18 cellular contexts compared by ENCODE assay signal in the genomic region with DNA sequence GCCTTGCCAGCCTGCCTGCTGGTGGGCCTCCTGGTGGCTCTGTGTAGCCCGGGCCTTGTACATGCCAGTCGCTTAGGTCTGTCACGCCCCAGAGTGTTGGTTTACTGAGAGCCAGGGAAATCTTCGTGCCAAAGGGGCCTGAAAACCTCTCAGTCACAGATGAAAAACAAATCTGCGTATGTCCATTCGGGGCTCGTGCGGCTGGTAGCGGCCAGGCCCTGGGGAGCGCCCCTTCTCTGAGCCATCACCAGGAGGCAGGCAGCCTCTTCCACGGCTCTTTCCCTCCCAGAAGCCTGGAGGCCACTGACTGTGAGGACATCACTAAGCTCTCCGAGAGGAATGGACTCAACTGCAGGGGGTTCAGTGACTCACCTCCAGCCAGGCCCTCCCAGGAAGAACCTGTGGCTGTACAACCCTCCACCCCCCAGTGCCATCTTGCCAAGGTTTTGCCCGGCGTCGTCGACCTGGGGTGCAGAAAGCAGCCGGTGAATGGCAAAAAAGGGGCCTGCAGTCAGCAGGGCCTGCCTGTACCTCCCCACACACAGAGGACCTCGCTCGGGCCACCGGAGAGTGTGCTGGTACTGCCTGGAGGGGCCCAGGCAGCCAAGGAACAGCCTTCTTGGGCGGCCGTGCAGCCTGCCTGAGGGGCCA.
DNase-seq lines count a peak whose midpoint lies in the region; ATAC-seq, FAIRE-seq and TF ChIP-seq lines count a peak whose summit lies in the region.
"Had no signal": no experiment of that assay in that cellular context is flagged by ENCODE, and none has a peak within 500 bp of the region (broad histone marks: within the 10 kb centered on the region; RNA-seq: fewer than 3 reads in every experiment).

No MANE protein-coding gene starts in this region.

- no peak overlapping the region for H3K4me3 Mint-ChIP-seq in activated T-cell treated with anti-CD3 and anti-CD28 coated beads, Interleukin-2, amount 50 U/mL, for 72 hours
- H3K4me3 Mint-ChIP-seq: activated naive CD4-positive, alpha-beta T cell treated with anti-CD3 and anti-CD28 coated beads, Interleukin-2, amount 50 U/mL, for 24 hours; natural killer cell treated with Interleukin-12 subunit alpha and Interleukin-12 subunit beta and Interleukin-15 and Interleukin-18, amount 100 ng/mL, for 72 hours; stimulated activated memory B cell treated with anti-CD40 and anti-IgM and Interleukin-4, amounts not matched to agents 10 μg/mL and 1 μg/mL and 100 μg/mL, for 72 hours had no signal

- POLR2A ChIA-PET in HepG2 (lab: Yijun Ruan, JAX), result interaction anchor here (0.8 to 1.5 kb wide), 4 partner anchors 78 to 241 kb away, joined by 3 to 7 read pairs (median 4); no protein-coding TSS in a partner anchor

- H2AFZ ChIP-seq in Loucy (ENCODE audit: low read length), result no peak overlapping the region
- no peak overlapping the region for H2AFZ ChIP-seq in HepG2 (ENCODE audit: low read length)

- in situ Hi-C loops in HepG2 (cut with HindIII; ENCODE audit: extremely low pct_ligation_motif_present, low pct_unique_long_range_greater_than_20kb), result loop anchor here (25.0 kb wide), 1 partner anchor 327 kb away; no protein-coding TSS in a partner anchor

- H3K9me3 ChIP-seq in Loucy (ENCODE audit: insufficient read depth, low read depth, low read length), result no peaks in the 10 kb centered on the region
- H3K9me3 ChIP-seq in HepG2 (ENCODE audit: low read length), result no peaks in the 10 kb centered on the region
- H3K9me3 ChIP-seq: prostate gland, tibial artery had no signal

- H3K9ac ChIP-seq in Loucy (ENCODE audit: low read depth, low read length, poor library complexity, severe bottlenecking) (peak overlapping the region; percentile 99), HepG2 (ENCODE audit: insufficient read depth, low read depth, low read length) (no peak overlapping the region)

- no CpG with 5 or more reads among the region's 22 CpGs for WGBS in HepG2 (ENCODE audit: low lambda C conversion rate)

- H3K4me3 ChIP-seq in Loucy (ENCODE audit: low read length, poor library complexity, severe bottlenecking) (no peak overlapping the region), HepG2 (replicated peaks in 1 of 3; ENCODE audit: insufficient read depth in 1 of 3, low read depth in 2 of 3, low read length in 3 of 3) (peak overlapping the region in 2 of 3 experiments; percentile 15 to 46; a peak in 2 of 6 replicates)
- H3K4me3 ChIP-seq: prostate gland, tibial artery had no signal

- peaks cover 6% of the 10 kb centered on the region for H3K4me1 Mint-ChIP-seq in activated T-cell treated with anti-CD3 and anti-CD28 coated beads, Interleukin-2, amount 50 U/mL, for 72 hours (ENCODE audit: low read depth)

- intact Hi-C loops in HepG2 (cut with micrococcal nuclease; ENCODE audit: unreplicated experiment), result loop anchor here (5.0 kb wide), 1 partner anchor 332 kb away; no protein-coding TSS in a partner anchor

- DNase-seq in ELF-1 (ENCODE audit: low read depth, low spot score) (peak; percentile 69), brain pericyte (ENCODE audit: low read depth, low spot score) (peak; percentile 5), HepG2 (ENCODE audit: low spot score) (peak; percentile 42), NCI-H2107 (lab: John Stamatoyannopoulos, UW) (no peak), left lobe of liver (ENCODE audit: low spot score) (no peak)
- no peak for DNase-seq in central memory CD4-positive, alpha-beta T cell
- no peak for DNase-seq in activated T-cell treated with anti-CD3 and anti-CD28 coated beads, Interleukin-2, amount 50 U/mL, for 72 hours
- DNase-seq: activated CD4-positive, alpha-beta T cell treated with anti-CD3 and anti-CD28 coated beads for 1 hour; activated CD8-positive, alpha-beta memory T cell treated with anti-CD3 and anti-CD28 coated beads, Interleukin-2, amount 50 U/mL, for 4 hours; foreskin fibroblast; SHP77; tibial artery had no signal

- H3K27me3 ChIP-seq in Loucy (ENCODE audit: insufficient read depth, low read length, poor library complexity, severe bottlenecking) (no peaks in the 10 kb centered on the region), HepG2 (ENCODE audit: control insufficient read depth in 1 of 2, insufficient read depth in 2 of 2, low read length in 2 of 2) (peaks cover 0 to 3% of the 10 kb centered on the region in 2 experiments; a peak in 1 of 5 replicates)
- H3K27me3 ChIP-seq: tibial artery had no signal

- no peaks in the 10 kb centered on the region for H3K9me2 ChIP-seq in Loucy (replicated peaks; ENCODE audit: low read depth, low read length)

- no peaks in the 10 kb centered on the region for H4K20me1 ChIP-seq in Loucy (ENCODE audit: insufficient read depth, low read length, poor library complexity, severe bottlenecking)
- no peaks in the 10 kb centered on the region for H4K20me1 ChIP-seq in HepG2 (ENCODE audit: insufficient read depth, low read length)

- H3K79me2 ChIP-seq in Loucy (ENCODE audit: insufficient read depth, low read length) (peaks cover 21% of the 10 kb centered on the region), HepG2 (ENCODE audit: insufficient read depth, low read length) (no peaks in the 10 kb centered on the region)

- H3K36me3 ChIP-seq in Loucy (ENCODE audit: insufficient read depth, low read length) (no peaks in the 10 kb centered on the region), HepG2 (replicated peaks in 1 of 2; ENCODE audit: control insufficient read depth in 1 of 2, insufficient read depth in 2 of 2, low read length in 2 of 2) (no peaks in the 10 kb centered on the region)
- H3K36me3 ChIP-seq: prostate gland, tibial artery had no signal

- no peaks in the 10 kb centered on the region for H3K9me3 Mint-ChIP-seq in activated T-cell treated with anti-CD3 and anti-CD28 coated beads, Interleukin-2, amount 50 U/mL, for 72 hours
- H3K9me3 Mint-ChIP-seq: activated naive CD4-positive, alpha-beta T cell treated with anti-CD3 and anti-CD28 coated beads, Interleukin-2, amount 50 U/mL, for 24 hours; natural killer cell treated with Interleukin-12 subunit alpha and Interleukin-12 subunit beta and Interleukin-15 and Interleukin-18, amount 100 ng/mL, for 72 hours; stimulated activated memory B cell treated with anti-CD40 and anti-IgM and Interleukin-4, amounts not matched to agents 10 μg/mL and 1 μg/mL and 100 μg/mL, for 72 hours had no signal

- no peak overlapping the region for H3K27ac Mint-ChIP-seq in activated T-cell treated with anti-CD3 and anti-CD28 coated beads, Interleukin-2, amount 50 U/mL, for 72 hours
- H3K27ac Mint-ChIP-seq: activated naive CD4-positive, alpha-beta T cell treated with anti-CD3 and anti-CD28 coated beads, Interleukin-2, amount 50 U/mL, for 24 hours; stimulated activated memory B cell treated with anti-CD40 and anti-IgM and Interleukin-4, amounts not matched to agents 10 μg/mL and 1 μg/mL and 100 μg/mL, for 72 hours had no signal

- ATAC-seq in HepG2 (peak; percentile 96), left lobe of liver (no peak)
- no peak for ATAC-seq in activated T-cell treated with anti-CD3 and anti-CD28 coated beads, Interleukin-2, amount 50 U/mL, for 72 hours (replicated peaks in 1 of 2)
- ATAC-seq: natural killer cell treated with Interleukin-12 subunit alpha and Interleukin-12 subunit beta and Interleukin-15 and Interleukin-18, amount 100 ng/mL, for 72 hours; stimulated activated memory B cell treated with anti-CD40 and anti-IgM and Interleukin-4, amounts not matched to agents 10 μg/mL and 1 μg/mL and 100 μg/mL, for 72 hours had no signal

- H3F3A ChIP-seq in Loucy (ENCODE audit: low read depth), result no peaks in the 10 kb centered on the region

- H3K27me3 Mint-ChIP-seq in activated T-cell treated with anti-CD3 and anti-CD28 coated beads, Interleukin-2, amount 50 U/mL, for 72 hours (ENCODE audit: low read depth), result no peaks in the 10 kb centered on the region
- H3K27me3 Mint-ChIP-seq: activated naive CD4-positive, alpha-beta T cell treated with anti-CD3 and anti-CD28 coated beads, Interleukin-2, amount 50 U/mL, for 24 hours; stimulated activated memory B cell treated with anti-CD40 and anti-IgM and Interleukin-4, amounts not matched to agents 10 μg/mL and 1 μg/mL and 100 μg/mL, for 72 hours had no signal

- H3K36me3 Mint-ChIP-seq in activated T-cell treated with anti-CD3 and anti-CD28 coated beads, Interleukin-2, amount 50 U/mL, for 72 hours (ENCODE audit: insufficient read depth in 2 of 2), result no peaks in the 10 kb centered on the region
- H3K36me3 Mint-ChIP-seq: activated naive CD4-positive, alpha-beta T cell treated with anti-CD3 and anti-CD28 coated beads, Interleukin-2, amount 50 U/mL, for 24 hours; natural killer cell treated with Interleukin-12 subunit alpha and Interleukin-12 subunit beta and Interleukin-15 and Interleukin-18, amount 100 ng/mL, for 72 hours; stimulated activated memory B cell treated with anti-CD40 and anti-IgM and Interleukin-4, amounts not matched to agents 10 μg/mL and 1 μg/mL and 100 μg/mL, for 72 hours had no signal

- no peak for TF ChIP-seq CTCF in Loucy (conservative IDR thresholded peaks at IDR 0.05; ENCODE audit: low read length)
- peak; percentile 69 for TF ChIP-seq CTCF in HepG2 (CRISPR knock-in tag; IDR thresholded peaks at IDR 0.05)

- no peak for TF ChIP-seq POLR2A in HepG2 (IDR thresholded peaks at IDR 0.05; ENCODE audit: insufficient read depth in 1 of 2, low read depth in 2 of 2, low read length in 2 of 2)

- H3K4me1 ChIP-seq in Loucy (ENCODE audit: insufficient read depth, low read length, poor library complexity, severe bottlenecking) (peaks cover 12% of the 10 kb centered on the region), HepG2 (ENCODE audit: insufficient read depth, low read length) (peaks cover 24% of the 10 kb centered on the region)
- H3K4me1 ChIP-seq: prostate gland had no signal

- no peak overlapping the region for H3K27ac ChIP-seq in HepG2 (ENCODE audit: extremely low read length, insufficient read depth, low read length)
- H3K27ac ChIP-seq: prostate gland, tibial artery had no signal

- TF ChIP-seq RAD21 in HepG2 (CRISPR knock-in tag; IDR thresholded peaks at IDR 0.05), result peak; percentile 67; the same call in 1 of the 2 replicates

- peak overlapping the region; percentile 95 for H3K4me2 ChIP-seq in Loucy (ENCODE audit: low read depth, low read length, poor library complexity, severe bottlenecking)
- peak overlapping the region; percentile 67 for H3K4me2 ChIP-seq in HepG2 (ENCODE audit: low read depth, low read length)

- no TSS peak for BruUV-seq in HepG2 (replicated peaks; lab: Mats Ljungman, UMichigan)

- CTCF ChIA-PET in HepG2 (lab: Yijun Ruan, JAX; ENCODE audit: low intra/inter-chr PET ratio, low total read pairs), result no interaction called here

- FAIRE-seq in HepG2 (lab: Jason Lieb, UNC), result no peak
- FAIRE-seq: endometrium had no signal

- TF ChIP-seq EP300 in HepG2 (IDR thresholded peaks at IDR 0.05; ENCODE audit: low read depth in 2 of 2, low read length in 2 of 2) (no peak), HepG2 (CRISPR knock-in tag; IDR thresholded peaks at IDR 0.05; ENCODE audit: borderline replicate concordance) (no peak)

Comparison
In these comparisons a context has a peak if more than half of its experiments do, and no peak if none do; other contexts are left out.
1. DNase-seq: peak in ELF-1 (single experiment), brain pericyte (single experiment) and HepG2 (single experiment); none in central memory CD4-positive, alpha-beta T cell (single experiment), activated T-cell treated with anti-CD3 and anti-CD28 coated beads, Interleukin-2, amount 50 U/mL, for 72 hours (0 of 2), NCI-H2107 (single experiment) and left lobe of liver (single experiment).